ENCODE assay signal across 23 cellular contexts in the genomic region with DNA sequence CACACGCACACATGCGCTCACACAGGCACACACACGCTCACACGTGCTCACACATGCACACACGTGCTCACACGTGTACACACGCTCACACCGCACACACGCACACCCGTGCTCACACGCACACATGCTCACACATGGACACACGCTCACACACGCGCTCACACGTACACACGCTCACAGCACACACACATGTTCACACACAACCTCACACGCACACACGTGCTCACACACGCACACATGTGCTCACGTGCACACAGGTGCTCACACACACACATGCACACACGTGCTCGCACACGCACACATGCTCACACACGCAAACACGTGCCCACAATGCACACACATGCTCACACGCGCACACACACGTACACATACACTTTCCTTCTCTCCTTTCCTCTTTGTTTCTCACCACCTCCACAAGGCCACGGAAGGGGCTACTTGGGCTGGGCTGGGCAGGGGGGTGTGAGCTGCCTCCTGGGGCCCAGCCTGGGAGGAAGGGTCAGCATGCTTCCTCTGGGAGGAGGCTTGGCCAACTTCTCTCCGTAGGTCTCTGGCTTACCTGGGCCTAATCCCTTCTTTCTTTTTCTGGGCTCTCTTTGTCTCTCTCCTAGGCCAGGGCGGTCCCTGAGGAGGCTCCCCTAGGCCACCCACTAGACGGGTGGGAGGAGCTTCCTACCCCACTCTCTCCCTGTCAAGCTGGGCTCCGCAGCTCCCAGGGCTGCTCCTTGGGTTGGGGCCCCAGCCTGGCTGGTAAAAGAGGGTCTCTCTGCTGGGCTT. TPM values are rescaled to one million over a fixed set of nuclear protein-coding genes. Genes with fewer than 3 reads are reported as not detected.
DNase-seq lines count a peak whose midpoint lies in the region; FAIRE-seq and TF ChIP-seq lines count a peak whose summit lies in the region.
"Had no signal": no experiment of that assay in that cellular context is flagged by ENCODE, and none has a peak within 500 bp of the region (broad histone marks: within the 10 kb centered on the region; RNA-seq: fewer than 3 reads in every experiment).

No MANE protein-coding gene starts in this region.

- CTCF ChIA-PET in H1 (lab: Charles Lee; ENCODE audit: partially characterized antibody): interaction anchor here (0.7 to 2.6 kb wide), 9 partner anchors 9 to 543 kb away, joined by 3 to 16 read pairs (median 3); no protein-coding TSS in a partner anchor

- no peak overlapping the region for H3T11ph ChIP-seq in H9 (ENCODE audit: low read length)

- no peak overlapping the region for H4K91ac ChIP-seq in H9 (ENCODE audit: insufficient read length, low read depth, low read length)
- peak overlapping the region; percentile 100 for H4K91ac ChIP-seq in H1 (replicated peaks; ENCODE audit: insufficient read length, low read length)

- H3K27ac ChIP-seq in BLaER1 treated with 17β-estradiol and CSF1 and Interleukin-3, amounts not matched to agents 10 nM and 100 nM: no peak overlapping the region
- H3K27ac ChIP-seq in H9 (ENCODE audit: insufficient read length, low read depth, low read length) (peak overlapping the region; percentile 62), H1 (ENCODE audit: low read depth, low read length) (peak overlapping the region; percentile 86), mesendoderm (ENCODE audit: low read depth, low read length) (no peak overlapping the region)

- H3K4ac ChIP-seq in H9 (ENCODE audit: low read depth, low read length) (no peak overlapping the region), H1 (replicated peaks; ENCODE audit: insufficient read length, low read depth, low read length) (peak overlapping the region; percentile 100), mesendoderm (ENCODE audit: low read depth, low read length) (no peak overlapping the region)

- H3K27ac Mint-ChIP-seq in H9: peak overlapping the region; percentile 98 to 99 (median 99)
- H3K27ac Mint-ChIP-seq: activated T-helper 17 cell treated with anti-CD3 and anti-CD28 coated beads, Interleukin-2, amount 50 U/mL, for 72 hours; mesothelial cell of epicardium; stimulated activated memory B cell treated with anti-CD40 and anti-IgM and Interleukin-4, amounts not matched to agents 10 μg/mL and 1 μg/mL and 100 μg/mL, for 72 hours had no signal

- H3K23me2 ChIP-seq in H9 (ENCODE audit: insufficient read length, low read depth, low read length, poor library complexity, severe bottlenecking) (no peaks in the 10 kb centered on the region), H1 (ENCODE audit: low read depth, low read length) (peaks cover 7% of the 10 kb centered on the region)

- peaks cover 0 to 3% (median 0%) of the 10 kb centered on the region in 3 experiments; a peak in 1 of 7 replicates for H3K36me3 Mint-ChIP-seq in H9 (ENCODE audit: insufficient read depth in 1 of 3, low read depth in 3 of 3)

- peak overlapping the region in 9 of 11 experiments; percentile 46 to 86 (median 77); a peak in 17 of 22 replicates for H3K4me2 ChIP-seq in BLaER1 treated with 17β-estradiol and CSF1 and Interleukin-3, amounts not matched to agents 10 nM and 100 nM
- peak overlapping the region; percentile 1 for H3K4me2 ChIP-seq in H9 (ENCODE audit: insufficient read depth, insufficient read length, low read length)
- peak overlapping the region; percentile 66 to 76 for H3K4me2 ChIP-seq in H1 (ENCODE audit: insufficient read depth in 1 of 2, low read depth in 2 of 2, low read length in 2 of 2)
- no peak overlapping the region for H3K4me2 ChIP-seq in mesendoderm (ENCODE audit: low read length)

- peaks cover 0 to 5% of the 10 kb centered on the region in 2 experiments; a peak in 1 of 5 replicates for H3K9me3 Mint-ChIP-seq in H9
- H3K9me3 Mint-ChIP-seq: activated T-helper 17 cell treated with anti-CD3 and anti-CD28 coated beads, Interleukin-2, amount 50 U/mL, for 72 hours; mesothelial cell of epicardium; stimulated activated memory B cell treated with anti-CD40 and anti-IgM and Interleukin-4, amounts not matched to agents 10 μg/mL and 1 μg/mL and 100 μg/mL, for 72 hours had no signal

- no peak; a peak in 1 of 3 replicates for TF ChIP-seq EP300 in H1 (IDR thresholded peaks at IDR 0.05; ENCODE audit: borderline replicate concordance in 1 of 2, low read depth in 2 of 2, low read length in 2 of 2)

- 0 out of 22 replicates have a peak, but pooled peaks cover 0 to 2% (median 0%) of the 10 kb centered on the region in 11 experiments for H3K9me3 ChIP-seq in BLaER1 treated with 17β-estradiol and CSF1 and Interleukin-3, amounts not matched to agents 10 nM and 100 nM (replicated peaks in 1 of 11)
- H3K9me3 ChIP-seq in H9 (ENCODE audit: control insufficient read depth, low read depth, low read length) (no peaks in the 10 kb centered on the region), H1 (ENCODE audit: insufficient read depth in 2 of 2, low read depth in 1 of 2, low read length in 1 of 2) (no peaks in the 10 kb centered on the region)

- peak; percentile 52 for FAIRE-seq in H1 (lab: Jason Lieb, UNC)
- FAIRE-seq: GM18507, kidney had no signal

- H3K4me1 Mint-ChIP-seq in H9: peaks cover 62 to 63% of the 10 kb centered on the region in 2 experiments
- H3K4me1 Mint-ChIP-seq: activated T-helper 17 cell treated with anti-CD3 and anti-CD28 coated beads, Interleukin-2, amount 50 U/mL, for 72 hours; CD4-positive, alpha-beta memory T cell had no signal

- TF ChIP-seq CTCF in H9 (conservative IDR thresholded peaks at IDR 0.05) (no peak), H1 (IDR thresholded peaks at IDR 0.05; ENCODE audit: control extremely low read depth in 1 of 3, insufficient read depth in 1 of 3, low read depth in 1 of 3, low read length in 3 of 3) (no peak)

- peak overlapping the region; percentile 99 for H4K8ac ChIP-seq in H9 (replicated peaks; ENCODE audit: insufficient read length, low read depth, low read length)
- H4K8ac ChIP-seq in H1 (ENCODE audit: extremely low read depth, insufficient read depth, low read length): peak overlapping the region; percentile 58
- H4K8ac ChIP-seq in mesendoderm (ENCODE audit: low read depth, low read length): no peak overlapping the region

- H2BK20ac ChIP-seq in H9 (ENCODE audit: low read depth, low read length, poor library complexity, severe bottlenecking) (no peak overlapping the region), H1 (ENCODE audit: low read length) (peak overlapping the region; percentile 96)

- WGBS in H9 (ENCODE audit: extremely low coverage, insufficient read length, low lambda C conversion rate): no CpG with 5 or more reads among the region's 33 CpGs
- WGBS in H1 (ENCODE audit: extremely low coverage in 1 of 2, insufficient coverage in 1 of 2, insufficient read length in 1 of 2, insufficient replicate concordance in 2 of 2, low coverage in 1 of 2, low lambda C conversion rate in 2 of 2, missing lambda C conversion rate in 1 of 2), 2 experiments: 62% methylated on average over 33 of the region's 33 CpGs; no CpG with 5 or more reads in 1 of the 2 experiments
- 100% methylated on average over 3 of the region's 33 CpGs for WGBS in mesendoderm (ENCODE audit: extremely low coverage, insufficient coverage, low lambda C conversion rate)

- POLR2A ChIA-PET in H1 (lab: Charles Lee; ENCODE audit: partially characterized antibody): interaction anchor here (0.7 to 4.4 kb wide), 9 partner anchors 9 to 65 kb away, joined by 3 to 22 read pairs (median 5); partner anchors contain the start of gene PARVG

- H4K20me1 ChIP-seq in BLaER1 treated with 17β-estradiol and CSF1 and Interleukin-3, amounts not matched to agents 10 nM and 100 nM: 0 out of 22 replicates have a peak, but pooled peaks cover 0 to 17% (median 0%) of the 10 kb centered on the region in 11 experiments
- H4K20me1 ChIP-seq in H9 (ENCODE audit: control insufficient read depth, insufficient read depth, insufficient read length): no peaks in the 10 kb centered on the region
- H4K20me1 ChIP-seq in H1 (replicated peaks in 1 of 2; ENCODE audit: control insufficient read depth in 1 of 2, insufficient read depth in 2 of 2, low read length in 2 of 2): peaks cover 0 to 4% of the 10 kb centered on the region in 2 experiments

- H2BK120ac ChIP-seq in H9 (ENCODE audit: low read depth, low read length, poor library complexity, severe bottlenecking) (no peak overlapping the region), H1 (replicated peaks; ENCODE audit: low read depth, low read length) (peak overlapping the region; percentile 100), mesendoderm (ENCODE audit: low read depth, low read length) (no peak overlapping the region)

- H3K14ac ChIP-seq in H9 (ENCODE audit: insufficient read depth, low read length) (peak overlapping the region; percentile 4; the same call in 1 of the 2 replicates), H1 (ENCODE audit: insufficient read length) (peak overlapping the region; percentile 100)

- peaks cover 0 to 37% (median 0%) of the 10 kb centered on the region in 11 experiments; a peak in 4 of 22 replicates for H3K36me3 ChIP-seq in BLaER1 treated with 17β-estradiol and CSF1 and Interleukin-3, amounts not matched to agents 10 nM and 100 nM
- no peaks in the 10 kb centered on the region for H3K36me3 ChIP-seq in H1 (ENCODE audit: control insufficient read depth in 2 of 4, insufficient read depth in 4 of 4, low read length in 3 of 4)
- peaks cover 2% of the 10 kb centered on the region for H3K36me3 ChIP-seq in mesendoderm (ENCODE audit: control insufficient read depth, insufficient read depth, low read length)

- peak; percentile 56 for DNase-seq in H9
- peak in 1 of 2 experiments; percentile 72 for DNase-seq in H1 (ENCODE audit: low read depth in 1 of 2, low spot score in 2 of 2)
- DNase-seq in mesendoderm: peak; percentile 52
- DNase-seq in SK-N-DZ (ENCODE audit: low spot score): no peak
- DNase-seq in NCI-H524 (lab: John Stamatoyannopoulos, UW): no peak
- no peak for DNase-seq in Kasumi-1 (lab: John Stamatoyannopoulos, UW)
- no peak for DNase-seq in SW 1271 (lab: John Stamatoyannopoulos, UW)
- DNase-seq: activated CD4-positive, CD25-positive, alpha-beta regulatory T cell treated with anti-CD3 and anti-CD28 coated beads, Interleukin-2, amount 50 U/mL, for 72 hours; CD4-positive, alpha-beta memory T cell; central memory CD4-positive, alpha-beta T cell; DMS79; effector CD4-positive, alpha-beta T cell; kidney; NCI-H1436 treated with DMSO at 0.1 percent for 48 hours; NCI-H774; PC-3; T1000 had no signal

- H3K9ac ChIP-seq in BLaER1 treated with 17β-estradiol and CSF1 and Interleukin-3, amounts not matched to agents 10 nM and 100 nM: no peak overlapping the region
- H3K9ac ChIP-seq in H9 (ENCODE audit: extremely low read depth, insufficient read length, low read length) (no peak overlapping the region), H1 (replicated peaks in 1 of 4; ENCODE audit: extremely low read depth in 1 of 4, low read depth in 3 of 4, low read length in 3 of 4) (peak overlapping the region in 3 of 4 experiments; percentile 1 to 66 (median 41); a peak in 5 of 7 replicates), mesendoderm (ENCODE audit: low read length) (peak overlapping the region; percentile 26)

- TF ChIP-seq RAD21 in H1 (IDR thresholded peaks at IDR 0.05 in 1 of 2, conservative IDR thresholded peaks at IDR 0.05 in 1 of 2; ENCODE audit: low read depth in 2 of 2, low read length in 2 of 2): no peak; a peak in 1 of 4 replicates

- H2AFZ ChIP-seq in H9 (ENCODE audit: low read length): no peak overlapping the region
- no peak overlapping the region for H2AFZ ChIP-seq in H1 (ENCODE audit: low read length)

- H4K5ac ChIP-seq in H9 (ENCODE audit: insufficient read length, low read depth, low read length) (peak overlapping the region; percentile 98), H1 (ENCODE audit: insufficient read length, low read depth, low read length) (peak overlapping the region; percentile 99), mesendoderm (ENCODE audit: low read length) (no peak overlapping the region)

- no peak; a peak in 1 of 3 replicates for TF ChIP-seq POLR2A in H1 (IDR thresholded peaks at IDR 0.05; ENCODE audit: control extremely low read depth in 1 of 2, low read depth in 2 of 2, low read length in 2 of 2)

- peak overlapping the region; percentile 36 for H2AK5ac ChIP-seq in H9 (ENCODE audit: insufficient read length, low read length)
- peak overlapping the region; percentile 100 for H2AK5ac ChIP-seq in H1 (ENCODE audit: low read depth, low read length)
- peak overlapping the region; percentile 100 for H2AK5ac ChIP-seq in mesendoderm (ENCODE audit: low read length)

- H2BK5ac ChIP-seq in H9 (ENCODE audit: insufficient read length, low read length) (peak overlapping the region; percentile 30), H1 (ENCODE audit: low read depth, low read length) (peak overlapping the region; percentile 100), mesendoderm (ENCODE audit: low read length) (peak overlapping the region; percentile 92)

- H3K4me1 ChIP-seq in BLaER1 treated with 17β-estradiol and CSF1 and Interleukin-3, amounts not matched to agents 10 nM and 100 nM: peaks cover 8 to 51% (median 45%) of the 10 kb centered on the region in 10 experiments; a peak in 19 of 20 replicates
- H3K4me1 ChIP-seq in H9 (ENCODE audit: insufficient read depth, low read length) (peaks cover 25% of the 10 kb centered on the region), H1 (replicated peaks in 1 of 4; ENCODE audit: control insufficient read depth in 3 of 4, insufficient read depth in 4 of 4, low read length in 3 of 4) (peaks cover 19 to 48% (median 41%) of the 10 kb centered on the region in 4 experiments), mesendoderm (ENCODE audit: control insufficient read depth, low read depth, low read length) (peaks cover 18% of the 10 kb centered on the region)

- H3K79me1 ChIP-seq in H9 (ENCODE audit: insufficient read depth, low read depth, low read length, poor library complexity, severe bottlenecking) (no peaks in the 10 kb centered on the region), H1 (ENCODE audit: low read depth, low read length) (no peaks in the 10 kb centered on the region), mesendoderm (ENCODE audit: low read length) (peaks cover 3% of the 10 kb centered on the region)

- H3K79me2 ChIP-seq in H9 (ENCODE audit: insufficient read depth, low read length) (no peaks in the 10 kb centered on the region), H1 (ENCODE audit: control insufficient read depth in 1 of 2, insufficient read depth in 2 of 2, low read length in 2 of 2) (no peaks in the 10 kb centered on the region), mesendoderm (ENCODE audit: control insufficient read depth, insufficient read depth, low read length) (no peaks in the 10 kb centered on the region)

- H3K18ac ChIP-seq in H9 (ENCODE audit: insufficient read length, low read depth, low read length) (peak overlapping the region; percentile 30), H1 (ENCODE audit: extremely low read depth, low read length) (peak overlapping the region; percentile 99), mesendoderm (ENCODE audit: low read length) (peak overlapping the region; percentile 11)

- H3K56ac ChIP-seq in H9 (ENCODE audit: insufficient read length, low read depth, low read length) (peak overlapping the region; percentile 47), H1 (replicated peaks; ENCODE audit: insufficient read length, low read depth, low read length) (peak overlapping the region; percentile 94), mesendoderm (ENCODE audit: low read length) (peak overlapping the region; percentile 90)

- H3K4me3 ChIP-seq in BLaER1 treated with 17β-estradiol and CSF1 and Interleukin-3, amounts not matched to agents 10 nM and 100 nM: no peak overlapping the region
- H3K4me3 ChIP-seq in H1 (ENCODE audit: extremely low read depth in 1 of 4, insufficient read depth in 2 of 4, low read depth in 3 of 4, low read length in 4 of 4): peak overlapping the region in 2 of 4 experiments; percentile 9 to 47; a peak in 2 of 8 replicates
- no peak overlapping the region for H3K4me3 ChIP-seq in mesendoderm (ENCODE audit: low read length)

- H3K23ac ChIP-seq in H9 (ENCODE audit: insufficient read length, low read depth, low read length): peak overlapping the region; percentile 88
- peak overlapping the region; percentile 100 for H3K23ac ChIP-seq in H1 (ENCODE audit: insufficient read length)
- H3K23ac ChIP-seq in mesendoderm (ENCODE audit: low read length): peak overlapping the region; percentile 85

- peak overlapping the region; percentile 34 to 43; a peak in 4 of 5 replicates for H3K4me3 Mint-ChIP-seq in H9
- H3K4me3 Mint-ChIP-seq: activated T-helper 17 cell treated with anti-CD3 and anti-CD28 coated beads, Interleukin-2, amount 50 U/mL, for 72 hours; mesothelial cell of epicardium; stimulated activated memory B cell treated with anti-CD40 and anti-IgM and Interleukin-4, amounts not matched to agents 10 μg/mL and 1 μg/mL and 100 μg/mL, for 72 hours had no signal

- H2BK12ac ChIP-seq in H9 (ENCODE audit: insufficient read length, low read depth, low read length) (no peak overlapping the region), H1 (ENCODE audit: low read depth, low read length) (peak overlapping the region; percentile 100)

- H2BK15ac ChIP-seq in H9 (ENCODE audit: low read depth, low read length): no peak overlapping the region
- H2BK15ac ChIP-seq in H1 (ENCODE audit: low read length): peak overlapping the region; percentile 99
- no peak overlapping the region for H2BK15ac ChIP-seq in mesendoderm (replicated peaks; ENCODE audit: low read depth)

- peaks cover 0 to 2% (median 0%) of the 10 kb centered on the region in 11 experiments; a peak in 3 of 22 replicates for H3K27me3 ChIP-seq in BLaER1 treated with 17β-estradiol and CSF1 and Interleukin-3, amounts not matched to agents 10 nM and 100 nM
- no peaks in the 10 kb centered on the region for H3K27me3 ChIP-seq in H9 (ENCODE audit: insufficient read depth, low read length)
- no peaks in the 10 kb centered on the region for H3K27me3 ChIP-seq in H1 (replicated peaks in 1 of 4; ENCODE audit: control insufficient read depth in 3 of 4, extremely low read depth in 1 of 4, insufficient read depth in 3 of 4, low read length in 3 of 4)
- H3K27me3 ChIP-seq in mesendoderm (ENCODE audit: insufficient read depth, low read length, poor library complexity): no peaks in the 10 kb centered on the region

- no peaks in the 10 kb centered on the region; the same call in 1 of the 2 replicates for H3K27me3 Mint-ChIP-seq in H9 (ENCODE audit: low read depth)
- H3K27me3 Mint-ChIP-seq: activated T-helper 17 cell treated with anti-CD3 and anti-CD28 coated beads, Interleukin-2, amount 50 U/mL, for 72 hours; CD4-positive, alpha-beta memory T cell; stimulated activated memory B cell treated with anti-CD40 and anti-IgM and Interleukin-4, amounts not matched to agents 10 μg/mL and 1 μg/mL and 100 μg/mL, for 72 hours had no signal

RNA-seq across cellular contexts. Expression of gene PARVG, which starts 34.5 kb away (rescaled TPM):
- total RNA-seq in H9 (2021): 1.3 and 1.6 TPM in 2 replicates
- total RNA-seq in H1 (2021; fragmentation: NEBNext Ultra II Directional; extraction: Animal tissue kit (Norgen Biotek cat#: 25700)): 0.37 and 0.50 TPM in 2 replicates
- 0.80 and 1.5 TPM in 2 replicates for polyA plus RNA-seq in H1 (2011; rRNA removed)
- 1.7 TPM for polyA plus RNA-seq in H1 (2011; cell fraction: cytosol; rRNA removed)
- 3.1 TPM for polyA plus RNA-seq in H1 (2011; cell fraction: nucleus; rRNA removed)
- polyA plus RNA-seq in H1 (2012, experiment 1 of 2): 0.17 to 0.80 TPM (median 0.41 TPM) in 4 replicates
- 0.45 TPM for polyA plus RNA-seq in H1 (2012, experiment 2 of 2)
- polyA plus RNA-seq in H1 (2013, experiment 1 of 2): 0.95 TPM
- polyA plus RNA-seq in H1 (2013, experiment 2 of 2): 0.42 TPM
- 0.60 and 0.93 TPM in 2 replicates for polyA minus RNA-seq in H1 (2011; rRNA and poly(A)+ RNA removed)
- 0.81 TPM for polyA minus RNA-seq in H1 (2011; cell fraction: cytosol; rRNA and poly(A)+ RNA removed)
- polyA minus RNA-seq in H1 (2011; cell fraction: nucleus; rRNA and poly(A)+ RNA removed): 1.5 TPM
- polyA plus RNA-seq in mesendoderm (2013, experiment 1 of 2): 0.60 TPM
- 0.67 TPM for polyA plus RNA-seq in mesendoderm (2013, experiment 2 of 2)
- not detected in 2 replicates for polyA plus RNA-seq in SK-N-DZ (2014; cell fraction: cytosol; rRNA removed)
- not detected in 2 replicates for polyA plus RNA-seq in SK-N-DZ (2014; cell fraction: nucleus; rRNA removed)
- total RNA-seq: PC-3, SK-MEL-5 had no signal

Comparison
In these comparisons a context has a peak if more than half of its experiments do, and no peak if none do; other contexts are left out.
1. H3K27ac ChIP-seq: peak in H9 (single experiment) and H1 (single experiment); none in BLaER1 treated with 17β-estradiol and CSF1 and Interleukin-3, amounts not matched to agents 10 nM and 100 nM (0 of 11) and mesendoderm (single experiment).
2. H3K9ac ChIP-seq: peak in H1 (3 of 4) and mesendoderm (single experiment); none in BLaER1 treated with 17β-estradiol and CSF1 and Interleukin-3, amounts not matched to agents 10 nM and 100 nM (0 of 11) and H9 (single experiment).
3. DNase-seq: peak in H9 (single experiment) and mesendoderm (single experiment); none in SK-N-DZ (single experiment), NCI-H524 (0 of 2), Kasumi-1 (0 of 2) and SW 1271 (0 of 2).
4. H2AK5ac ChIP-seq: peak in every context shown above with its lines; median percentile 100 in H1; 100 in mesendoderm; 36 in H9.
5. H2BK5ac ChIP-seq: peak in every context shown above with its lines; median percentile 100 in H1; 92 in mesendoderm; 30 in H9.
6. H3K18ac ChIP-seq: peak in every context shown above with its lines; median percentile 99 in H1; 30 in H9; 11 in mesendoderm.
7. Peak in every context shown above with its lines, with median percentiles within 50 percentile points of each other: H3K23ac ChIP-seq and H3K56ac ChIP-seq.